In genomic region chr2:238420442-238420841, GRCh38 we compare ENCODE assay signal across 28 cellular contexts. TPM values are rescaled to one million over a fixed set of nuclear protein-coding genes. Genes with fewer than 3 reads are reported as not detected.
DNase-seq lines count a peak whose midpoint lies in the region; ATAC-seq and TF ChIP-seq lines count a peak whose summit lies in the region.
"Had no signal": no experiment of that assay in that cellular context is flagged by ENCODE, and none has a peak within 500 bp of the region (broad histone marks: within the 10 kb centered on the region; RNA-seq: fewer than 3 reads in every experiment).

No MANE protein-coding gene starts in this region.

- peak; percentile 35 for DNase-seq in EH (ENCODE audit: low read depth)
- no peak for DNase-seq in progenitor cell of endocrine pancreas (ENCODE audit: low spot score, unreplicated experiment)
- DNase-seq in brain microvascular endothelial cell: no peak
- DNase-seq in RPMI8226: no peak
- DNase-seq: ACHN; activated CD4-positive, alpha-beta memory T cell treated with anti-CD3 and anti-CD28 coated beads, Interleukin-2, amount 10 ng/mL, durations not matched to agents 7 days and 5 days; activated CD8-positive, alpha-beta memory T cell treated with anti-CD3 and anti-CD28 coated beads, Interleukin-2, amount 50 U/mL, for 48 hours; activated naive CD4-positive, alpha-beta T cell treated with Interleukin-2 at 50 U/mL for 16 hours; CD4-positive, alpha-beta memory T cell; DMS153; left lung; naive B cell; NCI-H1048; NCI-H1694; NCI-H748 treated with DMSO at 0.1 percent for 48 hours; Peyer's patch; SIG-M5; stimulated activated CD4-positive, alpha-beta T cell treated with anti-CD3 and anti-CD28 coated beads, Interleukin-2, amount 100 ng/mL, for 24 hours; tibial artery had no signal

- no peaks in the 10 kb centered on the region for H3K36me3 Mint-ChIP-seq in progenitor cell of endocrine pancreas (ENCODE audit: insufficient read depth)

- H3K27me3 ChIP-seq in iPS-20b (ENCODE audit: insufficient read depth, low read length) (no peaks in the 10 kb centered on the region), brain microvascular endothelial cell (replicated peaks) (no peaks in the 10 kb centered on the region)
- H3K27me3 ChIP-seq: left lung, Peyer's patch, tibial artery had no signal

- no peaks in the 10 kb centered on the region for H3K36me3 ChIP-seq in iPS-20b (ENCODE audit: insufficient read depth, low read depth, low read length)
- H3K36me3 ChIP-seq in brain microvascular endothelial cell (replicated peaks): no peaks in the 10 kb centered on the region
- H3K36me3 ChIP-seq: left lung, Peyer's patch, tibial artery had no signal

- no peaks in the 10 kb centered on the region for H3K27me3 Mint-ChIP-seq in progenitor cell of endocrine pancreas
- H3K27me3 Mint-ChIP-seq: B cell; CD4-positive, alpha-beta memory T cell; IgD-negative memory B cell; stimulated activated naive CD8-positive, alpha-beta T cell treated with anti-CD3 and anti-CD28 coated beads, Interleukin-15, Interleukin-2, amounts not matched to agents 100 ng/mL and 50 ng/mL, for 24 hours had no signal

- peaks cover 18% of the 10 kb centered on the region; the same call in 1 of the 2 replicates for H3K4me1 ChIP-seq in iPS-20b (ENCODE audit: insufficient read depth, low read length)
- H3K4me1 ChIP-seq: Peyer's patch had no signal

- peak overlapping the region; percentile 22; the same call in 1 of the 2 replicates for H3K27ac ChIP-seq in VCaP
- H3K27ac ChIP-seq in iPS-20b (ENCODE audit: low read length): no peak overlapping the region
- no peak overlapping the region for H3K27ac ChIP-seq in brain microvascular endothelial cell
- H3K27ac ChIP-seq: left lung, Peyer's patch had no signal

- H3K9me3 Mint-ChIP-seq in progenitor cell of endocrine pancreas (ENCODE audit: low read depth): no peaks in the 10 kb centered on the region

- H3K4me1 Mint-ChIP-seq in progenitor cell of endocrine pancreas (ENCODE audit: low read depth): peaks cover 22% of the 10 kb centered on the region
- H3K4me1 Mint-ChIP-seq: naive B cell had no signal

- H3K4me3 ChIP-seq in iPS-20b (ENCODE audit: low read length): no peak overlapping the region
- no peak overlapping the region for H3K4me3 ChIP-seq in brain microvascular endothelial cell (ENCODE audit: low read depth, low read length)
- H3K4me3 ChIP-seq: left lung, Peyer's patch, tibial artery had no signal

- peak overlapping the region; percentile 72 for H3K27ac Mint-ChIP-seq in progenitor cell of endocrine pancreas
- H3K27ac Mint-ChIP-seq: activated CD4-positive, alpha-beta memory T cell treated with anti-CD3 and anti-CD28 coated beads, Interleukin-2, amount 10 ng/mL, durations not matched to agents 7 days and 5 days; activated T-helper 1 cell treated with anti-CD3 and anti-CD28 coated beads, Interleukin-12 subunit alpha, Interleukin-12 subunit beta, Interleukin-2, Interleukin-4 antibody, amounts not matched to agents 30 ng/mL and 10 ng/mL and 1 ng/mL, durations not matched to agents 14 hours and 24 hours and 36 hours; B cell; stimulated activated naive CD8-positive, alpha-beta T cell treated with anti-CD3 and anti-CD28 coated beads, Interleukin-15, Interleukin-2, amounts not matched to agents 100 ng/mL and 50 ng/mL, for 24 hours; T-helper 2 cell treated with Interferon-gamma antibody and Interleukin-4, amounts not matched to agents 5 μg/mL and 100 μg/mL, for 36 hours had no signal

- H3K9ac ChIP-seq in iPS-20b (ENCODE audit: low read depth, low read length): peak overlapping the region; percentile 19; the same call in 1 of the 2 replicates

- no peak for ATAC-seq in GM21619 (IDR thresholded peaks at IDR 0.05; ENCODE audit: unreplicated experiment)
- no peak for ATAC-seq in HG03457 (IDR thresholded peaks at IDR 0.05; ENCODE audit: unreplicated experiment)
- ATAC-seq: left lung had no signal

- H3K4me3 Mint-ChIP-seq in progenitor cell of endocrine pancreas (ENCODE audit: low read depth): no peak overlapping the region
- H3K4me3 Mint-ChIP-seq: activated CD4-positive, alpha-beta memory T cell treated with anti-CD3 and anti-CD28 coated beads, Interleukin-2, amount 10 ng/mL, durations not matched to agents 7 days and 5 days; activated T-helper 1 cell treated with anti-CD3 and anti-CD28 coated beads, Interleukin-12 subunit alpha, Interleukin-12 subunit beta, Interleukin-2, Interleukin-4 antibody, amounts not matched to agents 30 ng/mL and 10 ng/mL and 1 ng/mL, durations not matched to agents 14 hours and 24 hours and 36 hours; B cell; stimulated activated naive CD8-positive, alpha-beta T cell treated with anti-CD3 and anti-CD28 coated beads, Interleukin-15, Interleukin-2, amounts not matched to agents 100 ng/mL and 50 ng/mL, for 24 hours; T-helper 2 cell treated with Interferon-gamma antibody and Interleukin-4, amounts not matched to agents 5 μg/mL and 100 μg/mL, for 36 hours had no signal

- in situ Hi-C loops in brain microvascular endothelial cell (cut with HindIII; ENCODE audit: low pct_ligation_motif_present, low sequenced_read_pairs): no loop called here

- no peak for TF ChIP-seq CTCF in VCaP (conservative IDR thresholded peaks at IDR 0.05)
- TF ChIP-seq CTCF in progenitor cell of endocrine pancreas (IDR thresholded peaks at IDR 0.05; ENCODE audit: unreplicated experiment): no peak
- TF ChIP-seq CTCF in brain microvascular endothelial cell (IDR thresholded peaks at IDR 0.05; ENCODE audit: low read depth, low read length, missing control alignments): no peak

- peaks cover 7% of the 10 kb centered on the region; the same call in 1 of the 2 replicates for H3K9me3 ChIP-seq in iPS-20b (ENCODE audit: insufficient read depth, low read depth, low read length)
- H3K9me3 ChIP-seq: left lung, Peyer's patch, tibial artery had no signal

RNA-seq across cellular contexts. Expression of gene ASB1, which starts 6.3 kb away (rescaled TPM):
- total RNA-seq in progenitor cell of endocrine pancreas: 42.3 and 46.8 TPM in 2 replicates
